1 cellular context compared by ENCODE assay signal in the genomic region with DNA sequence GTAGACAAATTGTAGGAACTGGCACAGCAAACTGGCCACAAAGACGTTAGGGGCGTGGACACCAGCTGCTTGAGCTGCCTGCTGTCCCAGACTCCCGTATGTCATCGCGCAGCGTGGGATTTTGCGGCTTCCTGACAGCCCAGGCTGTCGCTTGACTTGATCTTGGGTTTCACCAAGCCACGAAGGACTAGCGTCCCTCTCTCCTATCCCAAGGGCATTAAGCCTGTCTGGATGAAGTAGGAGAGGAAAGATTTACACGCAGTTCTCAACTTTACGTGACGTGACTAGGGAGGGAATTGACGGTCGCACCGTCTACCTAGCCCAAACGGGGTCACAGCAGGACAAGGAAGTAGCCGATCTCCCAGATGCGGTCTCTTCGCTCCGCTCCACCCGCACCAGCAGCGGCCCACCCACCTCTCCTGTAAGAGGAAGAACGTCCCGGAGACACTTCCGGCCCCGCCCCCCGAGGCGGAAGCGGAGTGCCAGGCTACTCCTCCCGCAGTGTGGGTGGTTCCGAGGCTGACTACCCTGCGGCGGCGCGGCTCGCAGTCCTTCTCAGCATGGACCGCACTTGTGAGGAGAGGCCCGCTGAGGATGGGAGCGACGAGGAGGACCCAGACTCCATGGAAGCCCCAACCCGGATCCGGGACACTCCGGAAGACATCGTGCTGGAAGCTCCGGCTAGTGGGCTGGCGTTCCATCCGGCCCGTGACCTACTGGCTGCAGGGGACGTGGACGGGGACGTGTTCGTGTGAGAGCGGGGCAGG.
TF ChIP-seq lines count a peak whose summit lies in the region.

A gene with protein sequence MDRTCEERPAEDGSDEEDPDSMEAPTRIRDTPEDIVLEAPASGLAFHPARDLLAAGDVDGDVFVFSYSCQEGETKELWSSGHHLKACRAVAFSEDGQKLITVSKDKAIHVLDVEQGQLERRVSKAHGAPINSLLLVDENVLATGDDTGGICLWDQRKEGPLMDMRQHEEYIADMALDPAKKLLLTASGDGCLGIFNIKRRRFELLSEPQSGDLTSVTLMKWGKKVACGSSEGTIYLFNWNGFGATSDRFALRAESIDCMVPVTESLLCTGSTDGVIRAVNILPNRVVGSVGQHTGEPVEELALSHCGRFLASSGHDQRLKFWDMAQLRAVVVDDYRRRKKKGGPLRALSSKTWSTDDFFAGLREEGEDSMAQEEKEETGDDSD (plus strand): TSS at position 552 of the 767 bp plus-strand sequence. CDS start 9 bp downstream, at position 561.

TF ChIP-seq in K562, 482 proteins besides CTCF, POLR2A, EP300 and RAD21 (continued from another document and continues in another):
- TF ChIP-seq ZNF384 (IDR thresholded peaks at IDR 0.05; ENCODE audit: low read depth, low read length) (no peak), PHB (CRISPR knock-in tag; IDR thresholded peaks at IDR 0.05) (no peak), NFIC (IDR thresholded peaks at IDR 0.05) (peak; percentile 6; the same call in 1 of the 2 replicates), ZNF785 (CRISPR knock-in tag; IDR thresholded peaks at IDR 0.05) (no peak), ARHGAP35 (IDR thresholded peaks at IDR 0.05; ENCODE audit: partially characterized antibody) (no peak), CEBPG (CRISPR knock-in tag; IDR thresholded peaks at IDR 0.05) (no peak), CEBPG (tag; conservative IDR thresholded peaks at IDR 0.05 in 1 of 2, IDR thresholded peaks at IDR 0.05 in 1 of 2) (no peak), CTBP1 (IDR thresholded peaks at IDR 0.05; ENCODE audit: borderline replicate concordance) (peak; percentile 88; the same call in 1 of the 2 replicates), ZNF644 (tag; IDR thresholded peaks at IDR 0.05; ENCODE audit: low read depth) (no peak), HOXB6 (CRISPR knock-in tag; IDR thresholded peaks at IDR 0.05; ENCODE audit: borderline replicate concordance) (no peak), ZNF212 (CRISPR knock-in tag; IDR thresholded peaks at IDR 0.05) (peak; percentile 55; the same call in 1 of the 2 replicates), DNMT1 (IDR thresholded peaks at IDR 0.05) (no peak), ZNF143 (CRISPR knock-in tag; IDR thresholded peaks at IDR 0.05) (no peak), FOXA3 (CRISPR knock-in tag; conservative IDR thresholded peaks at IDR 0.05 in 1 of 2, IDR thresholded peaks at IDR 0.05 in 1 of 2) (0 out of 4 replicates have a peak, but pooled peaks of 1 of the 2 experiments have one; percentile 50), MEF2D (tag; conservative IDR thresholded peaks at IDR 0.05; ENCODE audit: low read depth) (0 out of 2 replicates have a peak, but pooled peaks have one; percentile 32), PTBP1 (IDR thresholded peaks at IDR 0.05; ENCODE audit: low read depth, low read length) (no peak), BCOR (IDR thresholded peaks at IDR 0.05) (no peak), GABPA (tag; conservative IDR thresholded peaks at IDR 0.05; ENCODE audit: low read depth) (peak; percentile 97), PRPF4 (IDR thresholded peaks at IDR 0.05; ENCODE audit: insufficient read depth, low read depth, low read length, poor library complexity, severe bottlenecking) (no peak), MTF1 (CRISPR knock-in tag; IDR thresholded peaks at IDR 0.05; ENCODE audit: borderline replicate concordance) (no peak), HNRNPLL (IDR thresholded peaks at IDR 0.05; ENCODE audit: low read depth, low read length, poor library complexity, severe bottlenecking) (peak; percentile 81), NR2F6 (CRISPR knock-in tag; IDR thresholded peaks at IDR 0.05) (no peak), NCOA2 (IDR thresholded peaks at IDR 0.05; ENCODE audit: partially characterized antibody in 2 of 2) (no peak), MAFK (IDR thresholded peaks at IDR 0.05; ENCODE audit: low read length) (no peak), ILK (tag; IDR thresholded peaks at IDR 0.05; ENCODE audit: borderline replicate concordance, low read depth) (no peak), RFX7 (CRISPR knock-in tag; IDR thresholded peaks at IDR 0.05) (no peak), FOXJ2 (tag; IDR thresholded peaks at IDR 0.05) (no peak), ZNF444 (CRISPR knock-in tag; IDR thresholded peaks at IDR 0.05) (no peak), CXXC5 (CRISPR knock-in tag; IDR thresholded peaks at IDR 0.05) (peak; percentile 89), RFX1 (IDR thresholded peaks at IDR 0.05) (no peak), EP400 (IDR thresholded peaks at IDR 0.05) (peak; percentile 88), STAG1 (CRISPR knock-in tag; IDR thresholded peaks at IDR 0.05; ENCODE audit: borderline replicate concordance) (no peak), SIX5 (IDR thresholded peaks at IDR 0.05; ENCODE audit: borderline replicate concordance in 1 of 2, insufficient read depth in 1 of 2, low read depth in 1 of 2, low read length in 2 of 2) (no peak), ZNF589 (CRISPR knock-in tag; IDR thresholded peaks at IDR 0.05; ENCODE audit: low read depth) (no peak), LEF1 (IDR thresholded peaks at IDR 0.05) (peak; percentile 84), PCBP1 (IDR thresholded peaks at IDR 0.05; ENCODE audit: low read depth, low read length, poor library complexity, severe bottlenecking) (no peak), MAFF (IDR thresholded peaks at IDR 0.05; ENCODE audit: low read length) (no peak), ZNF3 (CRISPR knock-in tag; IDR thresholded peaks at IDR 0.05) (no peak), SP2 (IDR thresholded peaks at IDR 0.05; ENCODE audit: extremely low read depth, low read depth, low read length, poor library complexity, severe bottlenecking) (no peak), DDX20 (tag; IDR thresholded peaks at IDR 0.05; ENCODE audit: low read depth) (no peak), NCOA1 (IDR thresholded peaks at IDR 0.05; ENCODE audit: low read depth) (peak; percentile 92), ZNF121 (CRISPR knock-in tag; conservative IDR thresholded peaks at IDR 0.05) (no peak), DIDO1 (tag; IDR thresholded peaks at IDR 0.05; ENCODE audit: low read depth) (0 out of 2 replicates have a peak, but pooled peaks have one; percentile 12), FOSL1 (tag; conservative IDR thresholded peaks at IDR 0.05) (no peak; the same call in 1 of the 2 replicates)
- TF ChIP-seq, protein P1, sequence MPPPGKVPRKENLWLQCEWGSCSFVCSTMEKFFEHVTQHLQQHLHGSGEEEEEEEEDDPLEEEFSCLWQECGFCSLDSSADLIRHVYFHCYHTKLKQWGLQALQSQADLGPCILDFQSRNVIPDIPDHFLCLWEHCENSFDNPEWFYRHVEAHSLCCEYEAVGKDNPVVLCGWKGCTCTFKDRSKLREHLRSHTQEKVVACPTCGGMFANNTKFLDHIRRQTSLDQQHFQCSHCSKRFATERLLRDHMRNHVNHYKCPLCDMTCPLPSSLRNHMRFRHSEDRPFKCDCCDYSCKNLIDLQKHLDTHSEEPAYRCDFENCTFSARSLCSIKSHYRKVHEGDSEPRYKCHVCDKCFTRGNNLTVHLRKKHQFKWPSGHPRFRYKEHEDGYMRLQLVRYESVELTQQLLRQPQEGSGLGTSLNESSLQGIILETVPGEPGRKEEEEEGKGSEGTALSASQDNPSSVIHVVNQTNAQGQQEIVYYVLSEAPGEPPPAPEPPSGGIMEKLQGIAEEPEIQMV (tag; conservative IDR thresholded peaks at IDR 0.05; ENCODE audit: low read depth) = no peak
- TF ChIP-seq, protein P2, sequence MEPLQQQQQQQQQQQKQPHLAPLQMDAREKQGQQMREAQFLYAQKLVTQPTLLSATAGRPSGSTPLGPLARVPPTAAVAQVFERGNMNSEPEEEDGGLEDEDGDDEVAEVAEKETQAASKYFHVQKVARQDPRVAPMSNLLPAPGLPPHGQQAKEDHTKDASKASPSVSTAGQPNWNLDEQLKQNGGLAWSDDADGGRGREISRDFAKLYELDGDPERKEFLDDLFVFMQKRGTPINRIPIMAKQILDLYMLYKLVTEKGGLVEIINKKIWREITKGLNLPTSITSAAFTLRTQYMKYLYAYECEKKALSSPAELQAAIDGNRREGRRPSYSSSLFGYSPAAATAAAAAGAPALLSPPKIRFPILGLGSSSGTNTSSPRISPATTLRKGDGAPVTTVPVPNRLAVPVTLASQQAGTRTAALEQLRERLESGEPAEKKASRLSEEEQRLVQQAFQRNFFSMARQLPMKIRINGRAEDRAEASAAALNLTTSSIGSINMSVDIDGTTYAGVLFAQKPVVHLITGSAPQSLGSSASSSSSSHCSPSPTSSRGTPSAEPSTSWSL (CRISPR knock-in tag; IDR thresholded peaks at IDR 0.05; ENCODE audit: borderline replicate concordance) = 0 out of 2 replicates have a peak, but pooled peaks have one; percentile 56
- TF ChIP-seq, protein P3, sequence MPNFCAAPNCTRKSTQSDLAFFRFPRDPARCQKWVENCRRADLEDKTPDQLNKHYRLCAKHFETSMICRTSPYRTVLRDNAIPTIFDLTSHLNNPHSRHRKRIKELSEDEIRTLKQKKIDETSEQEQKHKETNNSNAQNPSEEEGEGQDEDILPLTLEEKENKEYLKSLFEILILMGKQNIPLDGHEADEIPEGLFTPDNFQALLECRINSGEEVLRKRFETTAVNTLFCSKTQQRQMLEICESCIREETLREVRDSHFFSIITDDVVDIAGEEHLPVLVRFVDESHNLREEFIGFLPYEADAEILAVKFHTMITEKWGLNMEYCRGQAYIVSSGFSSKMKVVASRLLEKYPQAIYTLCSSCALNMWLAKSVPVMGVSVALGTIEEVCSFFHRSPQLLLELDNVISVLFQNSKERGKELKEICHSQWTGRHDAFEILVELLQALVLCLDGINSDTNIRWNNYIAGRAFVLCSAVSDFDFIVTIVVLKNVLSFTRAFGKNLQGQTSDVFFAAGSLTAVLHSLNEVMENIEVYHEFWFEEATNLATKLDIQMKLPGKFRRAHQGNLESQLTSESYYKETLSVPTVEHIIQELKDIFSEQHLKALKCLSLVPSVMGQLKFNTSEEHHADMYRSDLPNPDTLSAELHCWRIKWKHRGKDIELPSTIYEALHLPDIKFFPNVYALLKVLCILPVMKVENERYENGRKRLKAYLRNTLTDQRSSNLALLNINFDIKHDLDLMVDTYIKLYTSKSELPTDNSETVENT (CRISPR knock-in tag; IDR thresholded peaks at IDR 0.05) = peak; percentile 61
- TF ChIP-seq, protein P4, sequence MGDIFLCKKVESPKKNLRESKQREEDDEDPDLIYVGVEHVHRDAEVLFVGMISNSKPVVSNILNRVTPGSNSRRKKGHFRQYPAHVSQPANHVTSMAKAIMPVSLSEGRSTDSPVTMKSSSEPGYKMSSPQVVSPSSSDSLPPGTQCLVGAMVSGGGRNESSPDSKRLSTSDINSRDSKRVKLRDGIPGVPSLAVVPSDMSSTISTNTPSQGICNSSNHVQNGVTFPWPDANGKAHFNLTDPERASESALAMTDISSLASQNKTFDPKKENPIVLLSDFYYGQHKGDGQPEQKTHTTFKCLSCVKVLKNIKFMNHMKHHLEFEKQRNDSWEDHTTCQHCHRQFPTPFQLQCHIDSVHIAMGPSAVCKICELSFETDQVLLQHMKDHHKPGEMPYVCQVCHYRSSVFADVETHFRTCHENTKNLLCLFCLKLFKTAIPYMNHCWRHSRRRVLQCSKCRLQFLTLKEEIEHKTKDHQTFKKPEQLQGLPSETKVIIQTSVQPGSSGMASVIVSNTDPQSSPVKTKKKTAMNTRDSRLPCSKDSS (IDR thresholded peaks at IDR 0.05; ENCODE audit: low read depth, partially characterized antibody) = no peak
- TF ChIP-seq, protein P5, sequence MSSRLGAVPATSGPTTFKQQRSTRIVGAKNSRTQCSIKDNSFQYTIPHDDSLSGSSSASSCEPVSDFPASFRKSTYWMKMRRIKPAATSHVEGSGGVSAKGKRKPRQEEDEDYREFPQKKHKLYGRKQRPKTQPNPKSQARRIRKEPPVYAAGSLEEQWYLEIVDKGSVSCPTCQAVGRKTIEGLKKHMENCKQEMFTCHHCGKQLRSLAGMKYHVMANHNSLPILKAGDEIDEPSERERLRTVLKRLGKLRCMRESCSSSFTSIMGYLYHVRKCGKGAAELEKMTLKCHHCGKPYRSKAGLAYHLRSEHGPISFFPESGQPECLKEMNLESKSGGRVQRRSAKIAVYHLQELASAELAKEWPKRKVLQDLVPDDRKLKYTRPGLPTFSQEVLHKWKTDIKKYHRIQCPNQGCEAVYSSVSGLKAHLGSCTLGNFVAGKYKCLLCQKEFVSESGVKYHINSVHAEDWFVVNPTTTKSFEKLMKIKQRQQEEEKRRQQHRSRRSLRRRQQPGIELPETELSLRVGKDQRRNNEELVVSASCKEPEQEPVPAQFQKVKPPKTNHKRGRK (tag; IDR thresholded peaks at IDR 0.05) = no peak
- TF ChIP-seq, protein P6, sequence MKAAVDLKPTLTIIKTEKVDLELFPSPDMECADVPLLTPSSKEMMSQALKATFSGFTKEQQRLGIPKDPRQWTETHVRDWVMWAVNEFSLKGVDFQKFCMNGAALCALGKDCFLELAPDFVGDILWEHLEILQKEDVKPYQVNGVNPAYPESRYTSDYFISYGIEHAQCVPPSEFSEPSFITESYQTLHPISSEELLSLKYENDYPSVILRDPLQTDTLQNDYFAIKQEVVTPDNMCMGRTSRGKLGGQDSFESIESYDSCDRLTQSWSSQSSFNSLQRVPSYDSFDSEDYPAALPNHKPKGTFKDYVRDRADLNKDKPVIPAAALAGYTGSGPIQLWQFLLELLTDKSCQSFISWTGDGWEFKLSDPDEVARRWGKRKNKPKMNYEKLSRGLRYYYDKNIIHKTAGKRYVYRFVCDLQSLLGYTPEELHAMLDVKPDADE (conservative IDR thresholded peaks at IDR 0.05; ENCODE audit: control insufficient read depth, low read depth, low read length) = peak; percentile 63; the same call in 1 of the 2 replicates
- TF ChIP-seq, protein P7, sequence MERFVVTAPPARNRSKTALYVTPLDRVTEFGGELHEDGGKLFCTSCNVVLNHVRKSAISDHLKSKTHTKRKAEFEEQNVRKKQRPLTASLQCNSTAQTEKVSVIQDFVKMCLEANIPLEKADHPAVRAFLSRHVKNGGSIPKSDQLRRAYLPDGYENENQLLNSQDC (CRISPR knock-in tag; IDR thresholded peaks at IDR 0.05) = no peak
- TF ChIP-seq, protein P8, sequence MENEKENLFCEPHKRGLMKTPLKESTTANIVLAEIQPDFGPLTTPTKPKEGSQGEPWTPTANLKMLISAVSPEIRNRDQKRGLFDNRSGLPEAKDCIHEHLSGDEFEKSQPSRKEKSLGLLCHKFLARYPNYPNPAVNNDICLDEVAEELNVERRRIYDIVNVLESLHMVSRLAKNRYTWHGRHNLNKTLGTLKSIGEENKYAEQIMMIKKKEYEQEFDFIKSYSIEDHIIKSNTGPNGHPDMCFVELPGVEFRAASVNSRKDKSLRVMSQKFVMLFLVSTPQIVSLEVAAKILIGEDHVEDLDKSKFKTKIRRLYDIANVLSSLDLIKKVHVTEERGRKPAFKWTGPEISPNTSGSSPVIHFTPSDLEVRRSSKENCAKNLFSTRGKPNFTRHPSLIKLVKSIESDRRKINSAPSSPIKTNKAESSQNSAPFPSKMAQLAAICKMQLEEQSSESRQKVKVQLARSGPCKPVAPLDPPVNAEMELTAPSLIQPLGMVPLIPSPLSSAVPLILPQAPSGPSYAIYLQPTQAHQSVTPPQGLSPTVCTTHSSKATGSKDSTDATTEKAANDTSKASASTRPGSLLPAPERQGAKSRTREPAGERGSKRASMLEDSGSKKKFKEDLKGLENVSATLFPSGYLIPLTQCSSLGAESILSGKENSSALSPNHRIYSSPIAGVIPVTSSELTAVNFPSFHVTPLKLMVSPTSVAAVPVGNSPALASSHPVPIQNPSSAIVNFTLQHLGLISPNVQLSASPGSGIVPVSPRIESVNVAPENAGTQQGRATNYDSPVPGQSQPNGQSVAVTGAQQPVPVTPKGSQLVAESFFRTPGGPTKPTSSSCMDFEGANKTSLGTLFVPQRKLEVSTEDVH (IDR thresholded peaks at IDR 0.05; ENCODE audit: low read depth, partially characterized antibody) = peak; percentile 89
